20 cellular contexts compared by ENCODE assay signal in the genomic region with DNA sequence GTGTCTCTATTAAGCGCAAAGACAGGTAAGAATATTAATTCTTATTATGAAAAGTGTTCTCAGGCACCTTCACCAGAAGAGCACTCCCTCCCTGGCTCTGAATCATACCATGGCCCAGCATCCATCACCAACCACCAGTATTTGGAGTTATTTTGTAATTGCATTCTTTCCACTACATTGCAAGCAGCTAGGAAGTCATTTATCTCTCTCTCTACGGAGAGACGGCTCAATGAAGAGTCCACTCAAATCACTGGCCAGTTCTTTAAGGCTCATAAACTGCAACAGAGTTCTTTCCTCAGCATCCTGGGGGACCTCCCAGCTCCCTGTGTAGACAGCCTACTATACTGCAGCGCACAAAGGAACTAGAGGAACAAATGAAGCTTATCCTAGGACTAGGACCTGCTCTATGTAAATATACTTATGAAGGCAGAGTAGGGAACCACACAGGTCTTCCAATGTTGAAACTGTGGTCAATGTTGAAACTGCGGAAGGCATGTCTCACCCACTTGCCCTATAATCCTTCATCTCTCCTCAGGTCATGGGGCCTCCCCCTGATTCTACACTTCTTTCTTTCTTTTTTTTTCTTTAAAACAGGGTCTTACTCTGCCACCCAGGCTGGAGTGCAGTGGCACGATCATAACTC.
DNase-seq lines count a peak whose midpoint lies in the region; ATAC-seq and TF ChIP-seq lines count a peak whose summit lies in the region.
"Had no signal": no experiment of that assay in that cellular context is flagged by ENCODE, and none has a peak within 500 bp of the region (broad histone marks: within the 10 kb centered on the region; RNA-seq: fewer than 3 reads in every experiment).

No MANE protein-coding gene starts in this region.

- 90% methylated on average over 6 of the region's 6 CpGs for WGBS in right cardiac atrium

- H3K4me1 ChIP-seq in right cardiac atrium (ENCODE audit: control insufficient read depth, insufficient read depth, low read length), result no peaks in the 10 kb centered on the region
- no peaks in the 10 kb centered on the region for H3K4me1 ChIP-seq in lower lobe of right lung
- H3K4me1 ChIP-seq: ascending aorta had no signal

- no peaks in the 10 kb centered on the region for H3K9me3 ChIP-seq in right cardiac atrium (ENCODE audit: control insufficient read depth, low read length)
- no peaks in the 10 kb centered on the region for H3K9me3 ChIP-seq in lower lobe of right lung
- H3K9me3 ChIP-seq: ascending aorta, BLaER1 had no signal

- H3K36me3 ChIP-seq in lower lobe of right lung, result peaks cover 63% of the 10 kb centered on the region

- intact Hi-C loops in right cardiac atrium (cut with DNase I), result no loop called here
- intact Hi-C loops in lower lobe of right lung (cut with DNase I), result no loop called here

- no peak overlapping the region for H3K27ac ChIP-seq in right cardiac atrium (ENCODE audit: low read length)
- no peak overlapping the region for H3K27ac ChIP-seq in lower lobe of right lung
- H3K27ac ChIP-seq: ascending aorta, BLaER1 had no signal

- no peaks in the 10 kb centered on the region for H3K27me3 ChIP-seq in right cardiac atrium (ENCODE audit: control insufficient read depth, insufficient read depth)
- H3K27me3 ChIP-seq in lower lobe of right lung (ENCODE audit: low read depth), result no peaks in the 10 kb centered on the region
- H3K27me3 ChIP-seq: ascending aorta, BLaER1 had no signal

- DNase-seq in AG20443 (ENCODE audit: low spot score) (peak; percentile 84), M059J (ENCODE audit: low read depth) (peak; percentile 23), cardiac fibroblast (ENCODE audit: low read depth in 2 of 2) (peak; percentile 42 to 67), mesothelial cell of epicardium (ENCODE audit: low spot score in 2 of 2, unreplicated experiment in 2 of 2) (no peak), right cardiac atrium (no peak), lower lobe of right lung (no peak)
- no peak for DNase-seq in stimulated activated naive CD8-positive, alpha-beta T cell treated with anti-CD3 and anti-CD28 coated beads, Interleukin-15, amount 100 ng/mL, for 72 hours
- DNase-seq: activated B cell treated with CpG ODN at 0.5 μM for 24 hours; activated gamma-delta T cell; DMS153; GOT3; naive thymus-derived CD4-positive, alpha-beta T cell; NCI-H1048; NCI-H748 treated with DMSO at 0.1 percent for 48 hours; T-helper 1 cell had no signal

- no peak for ATAC-seq in stimulated activated naive CD8-positive, alpha-beta T cell treated with anti-CD3 and anti-CD28 coated beads, Interleukin-15, amount 100 ng/mL, for 72 hours
- ATAC-seq in HG03280 (IDR thresholded peaks at IDR 0.05; ENCODE audit: unreplicated experiment) (no peak), right cardiac atrium (no peak), lower lobe of right lung (no peak)
- ATAC-seq: esophagus mucosa; left lobe of liver; naive thymus-derived CD4-positive, alpha-beta T cell had no signal

- H3K4me1 Mint-ChIP-seq in mesothelial cell of epicardium, result peaks cover 7% of the 10 kb centered on the region
- peaks cover 5% of the 10 kb centered on the region for H3K4me1 Mint-ChIP-seq in stimulated activated naive CD8-positive, alpha-beta T cell treated with anti-CD3 and anti-CD28 coated beads, Interleukin-15, amount 100 ng/mL, for 72 hours

- no peak overlapping the region for H3K4me3 Mint-ChIP-seq in mesothelial cell of epicardium
- H3K4me3 Mint-ChIP-seq in stimulated activated naive CD8-positive, alpha-beta T cell treated with anti-CD3 and anti-CD28 coated beads, Interleukin-15, amount 100 ng/mL, for 72 hours, result no peak overlapping the region
- H3K4me3 Mint-ChIP-seq: activated B cell treated with CpG ODN at 0.5 μM for 24 hours; naive thymus-derived CD4-positive, alpha-beta T cell had no signal

- no peaks in the 10 kb centered on the region for H3K9me3 Mint-ChIP-seq in mesothelial cell of epicardium
- no peaks in the 10 kb centered on the region for H3K9me3 Mint-ChIP-seq in stimulated activated naive CD8-positive, alpha-beta T cell treated with anti-CD3 and anti-CD28 coated beads, Interleukin-15, amount 100 ng/mL, for 72 hours
- H3K9me3 Mint-ChIP-seq: activated B cell treated with CpG ODN at 0.5 μM for 24 hours had no signal

- no peaks in the 10 kb centered on the region for H3K27me3 Mint-ChIP-seq in mesothelial cell of epicardium (ENCODE audit: low read depth)
- no peaks in the 10 kb centered on the region for H3K27me3 Mint-ChIP-seq in stimulated activated naive CD8-positive, alpha-beta T cell treated with anti-CD3 and anti-CD28 coated beads, Interleukin-15, amount 100 ng/mL, for 72 hours
- H3K27me3 Mint-ChIP-seq: activated B cell treated with CpG ODN at 0.5 μM for 24 hours; naive thymus-derived CD4-positive, alpha-beta T cell had no signal

- peaks cover 32% of the 10 kb centered on the region for H3K36me3 Mint-ChIP-seq in mesothelial cell of epicardium

- H3K27ac Mint-ChIP-seq in mesothelial cell of epicardium, result peak overlapping the region; percentile 43
- H3K27ac Mint-ChIP-seq in stimulated activated naive CD8-positive, alpha-beta T cell treated with anti-CD3 and anti-CD28 coated beads, Interleukin-15, amount 100 ng/mL, for 72 hours, result peak overlapping the region in 1 of 2 donors; percentile 13
- H3K27ac Mint-ChIP-seq: activated B cell treated with CpG ODN at 0.5 μM for 24 hours had no signal

- no peak overlapping the region for H3K4me3 ChIP-seq in cardiac fibroblast (replicated peaks in 1 of 2; ENCODE audit: low read depth in 2 of 2, low read length in 2 of 2)
- no peak overlapping the region for H3K4me3 ChIP-seq in right cardiac atrium (ENCODE audit: low read length)
- no peak overlapping the region for H3K4me3 ChIP-seq in lower lobe of right lung
- H3K4me3 ChIP-seq: ascending aorta, BLaER1 had no signal

- TF ChIP-seq CTCF in cardiac fibroblast (IDR thresholded peaks at IDR 0.05; ENCODE audit: low read depth, low read length) (no peak), mesothelial cell of epicardium (IDR thresholded peaks at IDR 0.05; ENCODE audit: unreplicated experiment) (no peak), lower lobe of right lung (IDR thresholded peaks at IDR 0.05) (no peak)

Comparison
In these comparisons a context has a peak if more than half of its experiments do, and no peak if none do; other contexts are left out.
1. DNase-seq: peak in AG20443 (single experiment), M059J (single experiment) and cardiac fibroblast (2 of 2); none in mesothelial cell of epicardium (0 of 2), stimulated activated naive CD8-positive, alpha-beta T cell treated with anti-CD3 and anti-CD28 coated beads, Interleukin-15, amount 100 ng/mL, for 72 hours (0 of 2), right cardiac atrium (0 of 3) and lower lobe of right lung (single experiment).